ENCODE assay signal across 29 cellular contexts in the genomic region with DNA sequence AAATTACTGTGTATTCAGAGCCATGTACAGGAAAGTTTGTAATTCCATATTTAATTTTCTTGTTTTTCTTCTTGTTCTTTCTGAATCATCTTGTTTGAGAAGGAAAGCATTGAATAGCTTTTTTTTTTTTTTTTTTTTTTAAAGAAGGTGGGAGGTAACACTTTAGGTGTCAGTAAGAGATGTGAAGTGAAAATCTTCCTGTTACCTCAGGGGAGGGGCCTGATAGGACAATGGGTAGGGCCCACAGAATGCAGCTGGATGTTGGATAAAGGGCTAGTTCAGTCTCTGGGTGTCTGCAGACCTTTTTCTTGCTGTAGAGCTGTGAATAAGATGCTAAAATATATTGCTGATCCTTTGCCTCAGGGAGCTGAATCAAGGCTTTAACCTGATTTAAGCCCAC.
"Had no signal": no experiment of that assay in that cellular context is flagged by ENCODE, and none has a peak within 500 bp of the region (broad histone marks: within the 10 kb centered on the region; RNA-seq: fewer than 3 reads in every experiment).

No MANE protein-coding gene starts in this region.

- DNase-seq: stimulated activated CD4-positive, alpha-beta T cell treated with anti-CD3 and anti-CD28 coated beads, Interleukin-2, amount 100 ng/mL, for 48 hours; stimulated activated CD4-positive, alpha-beta T cell treated with anti-CD3 and anti-CD28 coated beads, Interleukin-4, amount 100 ng/mL, for 1 hour; stimulated activated CD4-positive, alpha-beta T cell treated with anti-CD3 and anti-CD28 coated beads, Interleukin-4, amount 100 ng/mL, for 24 hours; stimulated activated CD4-positive, alpha-beta T cell treated with anti-CD3 and anti-CD28 coated beads, Interleukin-4, amount 100 ng/mL, for 4 hours; stimulated activated CD8-positive, alpha-beta memory T cell treated with anti-CD3 and anti-CD28 coated beads, Interleukin-4, amount 100 ng/mL, for 48 hours; stimulated activated naive B cell treated with anti-CD40 and anti-IgM and Interleukin-4, amounts not matched to agents 10 μg/mL and 1 μg/mL and 100 μg/mL, for 72 hours; stimulated activated naive CD4-positive, alpha-beta T cell; stimulated activated naive CD4-positive, alpha-beta T cell treated with Interleukin-2 at 50 U/mL for 16 hours; stimulated activated naive CD8-positive, alpha-beta T cell treated with anti-CD3 and anti-CD28 coated beads, Interleukin-15, amount 100 ng/mL, for 72 hours; stimulated activated naive CD8-positive, alpha-beta T cell treated with anti-CD3 and anti-CD28 coated beads, Interleukin-15, Interleukin-2, amounts not matched to agents 100 U/mL and 50 U/mL, for 24 hours; stomach; substantia nigra; testis; thyroid gland; tibial artery; transverse colon; trophoblast cell; upper lobe of left lung; upper lobe of right lung; uterus had no signal

- H3K4me3 ChIP-seq: stomach, suprapubic skin, testis, thoracic aorta, thyroid gland, tibial artery, tibial nerve, transverse colon, upper lobe of left lung, upper lobe of right lung, uterus, vagina had no signal

- FAIRE-seq: urothelium cell line had no signal

- H3K4me1 ChIP-seq: suprapubic skin, testis, tibial nerve, transverse colon, upper lobe of left lung, upper lobe of right lung, uterus, vagina had no signal

- H3K36me3 ChIP-seq: stomach, suprapubic skin, thoracic aorta, thyroid gland, tibial artery, tibial nerve, transverse colon, upper lobe of left lung, upper lobe of right lung, uterus, vagina had no signal

- H3K27ac ChIP-seq: stomach, suprapubic skin, testis, thoracic aorta, thyroid gland, tibial artery, tibial nerve, transverse colon, upper lobe of left lung, upper lobe of right lung, uterus, vagina had no signal

- H3K9me3 ChIP-seq: stomach, suprapubic skin, testis, thoracic aorta, thyroid gland, tibial artery, tibial nerve, transverse colon, upper lobe of left lung, upper lobe of right lung, uterus, vagina had no signal

- H3K4me3 Mint-ChIP-seq: stimulated activated effector memory CD8-positive, alpha-beta T cell treated with anti-CD3 and anti-CD28 coated beads, Interleukin-12 subunit alpha, Interleukin-12 subunit beta, amount 100 ng/mL, for 72 hours; stimulated activated memory B cell treated with anti-CD40 and anti-IgM and Interleukin-4, amounts not matched to agents 10 μg/mL and 1 μg/mL and 100 μg/mL, for 72 hours; stimulated activated naive B cell treated with anti-CD40 and anti-IgM and Interleukin-4, amounts not matched to agents 10 μg/mL and 1 μg/mL and 100 μg/mL, for 72 hours; stimulated activated naive CD8-positive, alpha-beta T cell treated with anti-CD3 and anti-CD28 coated beads, Interleukin-15, amount 100 ng/mL, for 72 hours; stimulated activated naive CD8-positive, alpha-beta T cell treated with anti-CD3 and anti-CD28 coated beads, Interleukin-15, Interleukin-2, amounts not matched to agents 100 ng/mL and 50 ng/mL, for 24 hours; type B pancreatic cell had no signal

- ATAC-seq: stimulated activated effector memory CD8-positive, alpha-beta T cell treated with anti-CD3 and anti-CD28 coated beads, Interleukin-12 subunit alpha, Interleukin-12 subunit beta, amount 100 ng/mL, for 72 hours; stimulated activated memory B cell treated with anti-CD40 and anti-IgM and Interleukin-4, amounts not matched to agents 10 μg/mL and 1 μg/mL and 100 μg/mL, for 72 hours; stimulated activated naive B cell treated with anti-CD40 and anti-IgM and Interleukin-4, amounts not matched to agents 10 μg/mL and 1 μg/mL and 100 μg/mL, for 72 hours; stimulated activated naive CD8-positive, alpha-beta T cell treated with anti-CD3 and anti-CD28 coated beads, Interleukin-15, amount 100 ng/mL, for 72 hours; stimulated activated naive CD8-positive, alpha-beta T cell treated with anti-CD3 and anti-CD28 coated beads, Interleukin-15, Interleukin-2, amounts not matched to agents 100 U/mL and 50 U/mL, for 24 hours; upper lobe of right lung had no signal

- H3K27me3 Mint-ChIP-seq: stimulated activated memory B cell treated with anti-CD40 and anti-IgM and Interleukin-4, amounts not matched to agents 10 μg/mL and 1 μg/mL and 100 μg/mL, for 72 hours; stimulated activated naive CD8-positive, alpha-beta T cell treated with anti-CD3 and anti-CD28 coated beads, Interleukin-15, amount 100 ng/mL, for 72 hours; stimulated activated naive CD8-positive, alpha-beta T cell treated with anti-CD3 and anti-CD28 coated beads, Interleukin-15, Interleukin-2, amounts not matched to agents 100 ng/mL and 50 ng/mL, for 24 hours; type B pancreatic cell had no signal

- H3K27me3 ChIP-seq: stomach, suprapubic skin, testis, thyroid gland, tibial artery, tibial nerve, transverse colon, upper lobe of left lung, upper lobe of right lung, uterus, vagina had no signal

- H3K4me1 Mint-ChIP-seq: stimulated activated effector memory CD8-positive, alpha-beta T cell treated with anti-CD3 and anti-CD28 coated beads, Interleukin-12 subunit alpha, Interleukin-12 subunit beta, amount 100 ng/mL, for 72 hours; stimulated activated memory B cell treated with anti-CD40 and anti-IgM and Interleukin-4, amounts not matched to agents 10 μg/mL and 1 μg/mL and 100 μg/mL, for 72 hours; stimulated activated naive B cell treated with anti-CD40 and anti-IgM and Interleukin-4, amounts not matched to agents 10 μg/mL and 1 μg/mL and 100 μg/mL, for 72 hours; stimulated activated naive CD8-positive, alpha-beta T cell treated with anti-CD3 and anti-CD28 coated beads, Interleukin-15, amount 100 ng/mL, for 72 hours had no signal

- H3K27ac Mint-ChIP-seq: stimulated activated effector memory CD8-positive, alpha-beta T cell treated with anti-CD3 and anti-CD28 coated beads, Interleukin-12 subunit alpha, Interleukin-12 subunit beta, amount 100 ng/mL, for 72 hours; stimulated activated memory B cell treated with anti-CD40 and anti-IgM and Interleukin-4, amounts not matched to agents 10 μg/mL and 1 μg/mL and 100 μg/mL, for 72 hours; stimulated activated naive B cell treated with anti-CD40 and anti-IgM and Interleukin-4, amounts not matched to agents 10 μg/mL and 1 μg/mL and 100 μg/mL, for 72 hours; stimulated activated naive CD8-positive, alpha-beta T cell treated with anti-CD3 and anti-CD28 coated beads, Interleukin-15, amount 100 ng/mL, for 72 hours; stimulated activated naive CD8-positive, alpha-beta T cell treated with anti-CD3 and anti-CD28 coated beads, Interleukin-15, Interleukin-2, amounts not matched to agents 100 ng/mL and 50 ng/mL, for 24 hours; type B pancreatic cell had no signal

- H3K9me3 Mint-ChIP-seq: stimulated activated effector memory CD8-positive, alpha-beta T cell treated with anti-CD3 and anti-CD28 coated beads, Interleukin-12 subunit alpha, Interleukin-12 subunit beta, amount 100 ng/mL, for 72 hours; stimulated activated memory B cell treated with anti-CD40 and anti-IgM and Interleukin-4, amounts not matched to agents 10 μg/mL and 1 μg/mL and 100 μg/mL, for 72 hours; stimulated activated naive CD8-positive, alpha-beta T cell treated with anti-CD3 and anti-CD28 coated beads, Interleukin-15, amount 100 ng/mL, for 72 hours; type B pancreatic cell had no signal

- H3K36me3 Mint-ChIP-seq: stimulated activated effector memory CD8-positive, alpha-beta T cell treated with anti-CD3 and anti-CD28 coated beads, Interleukin-12 subunit alpha, Interleukin-12 subunit beta, amount 100 ng/mL, for 72 hours; stimulated activated memory B cell treated with anti-CD40 and anti-IgM and Interleukin-4, amounts not matched to agents 10 μg/mL and 1 μg/mL and 100 μg/mL, for 72 hours; stimulated activated naive B cell treated with anti-CD40 and anti-IgM and Interleukin-4, amounts not matched to agents 10 μg/mL and 1 μg/mL and 100 μg/mL, for 72 hours; type B pancreatic cell had no signal
